Comparison of ENCODE assay signal across 10 cellular contexts in the genomic region with DNA sequence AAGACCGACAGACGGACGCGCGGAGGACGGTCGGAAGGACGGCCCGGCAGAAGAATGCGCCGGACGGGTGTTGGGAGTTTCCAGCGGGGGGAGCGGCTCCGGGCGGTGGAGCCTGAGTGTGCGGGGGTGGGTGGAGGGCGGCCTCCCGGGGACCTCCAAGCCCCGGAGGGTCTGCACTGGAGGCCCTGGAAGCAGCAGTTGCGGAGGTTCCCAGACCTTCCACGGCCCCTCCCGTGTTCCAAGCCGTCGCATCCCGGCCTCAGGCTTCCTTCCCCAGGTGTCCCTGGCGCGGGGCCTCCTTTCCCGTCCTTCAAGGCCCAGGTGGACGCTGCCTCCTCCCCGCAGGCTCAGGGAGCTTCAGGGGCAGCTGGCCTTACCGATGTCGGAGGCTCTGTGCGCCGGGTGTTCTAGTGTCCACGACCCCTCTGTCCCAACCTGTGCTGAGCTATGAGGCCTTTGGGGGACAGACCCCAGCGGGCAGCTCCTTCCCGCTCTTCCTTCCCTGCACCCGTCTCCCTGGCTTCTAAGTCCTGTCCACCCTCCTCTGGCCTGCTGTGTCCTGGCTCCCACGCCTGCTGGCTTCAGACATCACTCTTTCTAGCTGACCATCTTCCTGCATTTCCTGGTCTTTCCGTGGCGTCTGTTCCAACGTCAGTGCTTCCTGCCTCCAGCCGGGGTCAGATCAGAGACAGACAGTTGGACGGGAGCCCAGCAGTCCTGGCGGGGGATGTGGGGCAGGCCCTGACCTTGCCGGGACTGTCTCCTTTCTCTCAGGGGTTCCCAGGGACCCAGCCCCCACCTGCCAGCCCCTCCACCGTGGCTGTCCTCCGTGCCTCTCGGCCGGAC. TPM values are rescaled to one million over a fixed set of nuclear protein-coding genes. Genes with fewer than 3 reads are reported as not detected.
A peak's percentile ranks its signal among the peaks of the same experiment; 100 is the strongest.
DNase-seq lines count a peak whose midpoint lies in the region; ATAC-seq and TF ChIP-seq lines count a peak whose summit lies in the region.
"Had no signal": no experiment of that assay in that cellular context is flagged by ENCODE, and none has a peak within 500 bp of the region (broad histone marks: within the 10 kb centered on the region; RNA-seq: fewer than 3 reads in every experiment).

No MANE protein-coding gene starts in this region.

- peaks cover 1% of the 10 kb centered on the region for H3K36me3 Mint-ChIP-seq in T-helper 1 cell treated with Interleukin-12 subunit alpha and Interleukin-12 subunit beta and Interleukin-4 antibody, amounts not matched to agents 30 μg/mL and 1 μg/mL, for 36 hours (ENCODE audit: low read depth)

- peak overlapping the region; percentile 67 for H3K27ac Mint-ChIP-seq in T-helper 1 cell treated with Interleukin-12 subunit alpha and Interleukin-12 subunit beta and Interleukin-4 antibody, amounts not matched to agents 30 μg/mL and 1 μg/mL, for 36 hours

- H3K4me3 Mint-ChIP-seq in T-helper 1 cell treated with Interleukin-12 subunit alpha and Interleukin-12 subunit beta and Interleukin-4 antibody, amounts not matched to agents 30 μg/mL and 1 μg/mL, for 36 hours, result peak overlapping the region; percentile 75

- intact Hi-C loops in left lung (cut with DNase I), result no loop called here
- intact Hi-C loops in testis (cut with DNase I; ENCODE audit: low total_unique reads), result no loop called here

- DNase-seq in T-helper 1 cell, result no peak
- peak; percentile 84 for DNase-seq in choroid plexus epithelial cell (ENCODE audit: low read depth)
- DNase-seq in left lung, result no peak
- DNase-seq in testis, result peak; percentile 73
- no peak for DNase-seq in islet precursor cell
- no peak for DNase-seq in HK-2 (ENCODE audit: unreplicated experiment)
- DNase-seq in HPDE6-E6E7 (ENCODE audit: extremely low spot score), result no peak
- DNase-seq: NCI-H526 treated with DMSO at 0.1 percent for 48 hours had no signal

- H3K4me1 ChIP-seq in left lung (peaks cover 5 to 53% of the 10 kb centered on the region in 2 donors), testis (peaks cover 13% of the 10 kb centered on the region)

- no peak for TF ChIP-seq POLR2A in testis (IDR thresholded peaks at IDR 0.05)

- no peaks in the 10 kb centered on the region for H3K36me3 ChIP-seq in left lung
- no peaks in the 10 kb centered on the region for H3K36me3 ChIP-seq in testis (ENCODE audit: low read depth, missing control alignments)

- H3K9me3 ChIP-seq in left lung, result peaks cover 0 to 3% of the 10 kb centered on the region in 2 donors
- no peaks in the 10 kb centered on the region for H3K9me3 ChIP-seq in testis

- ATAC-seq in left lung, result no peak

- peaks cover 16 to 84% of the 10 kb centered on the region in 2 donors for H3K27me3 ChIP-seq in left lung
- no peaks in the 10 kb centered on the region for H3K27me3 ChIP-seq in testis

- H3K27ac ChIP-seq in left lung (peak overlapping the region; percentile 77 to 85), testis (peak overlapping the region; percentile 15 to 52)

- peaks cover 9% of the 10 kb centered on the region for H3K4me1 Mint-ChIP-seq in T-helper 1 cell treated with Interleukin-12 subunit alpha and Interleukin-12 subunit beta and Interleukin-4 antibody, amounts not matched to agents 30 μg/mL and 1 μg/mL, for 36 hours (ENCODE audit: low read depth)

- TF ChIP-seq CTCF in choroid plexus epithelial cell (conservative IDR thresholded peaks at IDR 0.05; ENCODE audit: low read depth, low read length) (no peak), left lung (IDR thresholded peaks at IDR 0.05) (no peak), testis (IDR thresholded peaks at IDR 0.05) (no peak)

- peak overlapping the region; percentile 33 for H3K4me3 ChIP-seq in choroid plexus epithelial cell (ENCODE audit: low read depth, low read length)
- peak overlapping the region; percentile 15 to 44 for H3K4me3 ChIP-seq in left lung
- H3K4me3 ChIP-seq in testis, result peak overlapping the region; percentile 37 to 45

- peaks cover 56% of the 10 kb centered on the region for H3K27me3 Mint-ChIP-seq in T-helper 1 cell treated with Interleukin-12 subunit alpha and Interleukin-12 subunit beta and Interleukin-4 antibody, amounts not matched to agents 30 μg/mL and 1 μg/mL, for 36 hours (ENCODE audit: low read depth)

- WGBS in testis, 2 donors, result 14 to 17% methylated on average over 36 to 51 of the region's 51 CpGs

- no peaks in the 10 kb centered on the region for H3K9me3 Mint-ChIP-seq in T-helper 1 cell treated with Interleukin-12 subunit alpha and Interleukin-12 subunit beta and Interleukin-4 antibody, amounts not matched to agents 30 μg/mL and 1 μg/mL, for 36 hours

RNA-seq across cellular contexts. Expression of gene NRARP, which starts 5.6 kb away (rescaled TPM):
- total RNA-seq in left lung, result 10 to 100 TPM; 11.3 to 15.2 TPM
- total RNA-seq in testis, result 10 to 100 TPM; 14.4 to 40.6 TPM
- polyA plus RNA-seq in testis (ENCODE audit: insufficient read depth, low read depth, low replicate concordance), result 5.2 TPM

RNA-seq across cellular contexts. Expression of gene TOR4A, which starts 18.9 kb away (rescaled TPM):
- total RNA-seq in left lung (10 to 100 TPM; 31.8 to 38.5 TPM), testis (1 to 10 TPM; 3.4 to 4.5 TPM)
- 2.1 TPM for polyA plus RNA-seq in testis (ENCODE audit: insufficient read depth, low read depth, low replicate concordance)

RNA-seq across cellular contexts. Expression of gene NELFB, which starts 41.3 kb away (rescaled TPM):
- total RNA-seq in left lung, result 10 to 100 TPM; 47.8 to 49.7 TPM
- total RNA-seq in testis, result 10 to 100 TPM; 60.9 to 76.7 TPM
- 55.0 TPM for polyA plus RNA-seq in testis (ENCODE audit: insufficient read depth, low read depth, low replicate concordance)

RNA-seq across cellular contexts. Expression of gene STPG3, which starts 45.4 kb away (rescaled TPM):
- not detected for total RNA-seq in left lung
- 10 to 100 TPM; 14.6 to 34.1 TPM for total RNA-seq in testis
- 58.9 TPM for polyA plus RNA-seq in testis (ENCODE audit: insufficient read depth, low read depth, low replicate concordance)
- polyA plus RNA-seq: AG04450 had no signal

RNA-seq across cellular contexts. Expression of gene TUBB4B, which starts 55.4 kb away (rescaled TPM):
- total RNA-seq in left lung (100 to 1,000 TPM; 245 to 337 TPM), testis (100 to 1,000 TPM; 856 to 940 TPM)
- 1,777 TPM for polyA plus RNA-seq in testis (ENCODE audit: insufficient read depth, low read depth, low replicate concordance)

Comparison
In these comparisons a context has a peak if more than half of its experiments do, and no peak if none do; other contexts are left out.
1. DNase-seq: peak in choroid plexus epithelial cell (single experiment) and testis (single experiment); none in T-helper 1 cell (0 of 5), left lung (0 of 2), islet precursor cell (single experiment), HK-2 (single experiment) and HPDE6-E6E7 (single experiment).
2. RNA of gene TOR4A, which starts 18.9 kb away (total RNA-seq): 31.8 to 38.5 TPM in left lung; 3.4 to 4.5 TPM in testis; every median in the first group is over 4 times any median in the second.
3. Peak in every context shown above with its lines, with median percentiles within 50 percentile points of each other: H3K4me3 ChIP-seq.